Comparison of ENCODE assay signal across 8 cellular contexts in genomic region chr4:21948347-21949072, GRCh38. TPM values are rescaled to one million over a fixed set of nuclear protein-coding genes. Genes with fewer than 3 reads are reported as not detected.
DNase-seq lines count a peak whose midpoint lies in the region; ATAC-seq lines count a peak whose summit lies in the region.

KCNIP4 (minus strand) TSS chr4:21948772.

- no peaks in the 10 kb centered on the region for H3K4me1 ChIP-seq in iPS-18a (ENCODE audit: control insufficient read depth, low read depth, low read length)
- H3K4me1 ChIP-seq in subcutaneous abdominal adipose tissue (ENCODE audit: control insufficient read depth in 5 of 5, insufficient read depth in 5 of 5, low read length in 5 of 5): peaks cover 0 to 14% (median 9%) of the 10 kb centered on the region in 5 donors

- H3K27ac Mint-ChIP-seq in activated naive CD4-positive, alpha-beta T cell treated with anti-CD3 and anti-CD28 coated beads for 36 hours: no peak within 1 kb of the TSS
- H3K27ac Mint-ChIP-seq in activated naive CD8-positive, alpha-beta T cell: no peak within 1 kb of the TSS

- peaks cover 50% of the 10 kb centered on the region for H3K27me3 ChIP-seq in iPS-18a (ENCODE audit: control insufficient read depth, insufficient read depth, low read length)
- peaks cover 8 to 23% (median 17%) of the 10 kb centered on the region in 5 donors for H3K27me3 ChIP-seq in subcutaneous abdominal adipose tissue (ENCODE audit: control insufficient read depth in 5 of 5, insufficient read depth in 4 of 5, low read length in 5 of 5)

- H3K36me3 Mint-ChIP-seq in activated naive CD4-positive, alpha-beta T cell treated with anti-CD3 and anti-CD28 coated beads for 36 hours (ENCODE audit: low read depth): no peaks in the 10 kb centered on the region
- H3K36me3 Mint-ChIP-seq in activated naive CD8-positive, alpha-beta T cell: no peaks in the 10 kb centered on the region

- H3K27me3 Mint-ChIP-seq in activated naive CD4-positive, alpha-beta T cell treated with anti-CD3 and anti-CD28 coated beads for 36 hours (ENCODE audit: low read depth): peaks cover 38% of the 10 kb centered on the region
- H3K27me3 Mint-ChIP-seq in activated naive CD8-positive, alpha-beta T cell: peaks cover 39% of the 10 kb centered on the region

- no peaks in the 10 kb centered on the region for H3K9me3 ChIP-seq in iPS-18a (ENCODE audit: control insufficient read depth, low read depth, low read length)
- no peaks in the 10 kb centered on the region for H3K9me3 ChIP-seq in subcutaneous abdominal adipose tissue (ENCODE audit: control insufficient read depth in 5 of 5, low read length in 5 of 5)

- H3K36me3 ChIP-seq in iPS-18a (ENCODE audit: control insufficient read depth, low read depth, low read length) (no peaks in the 10 kb centered on the region), subcutaneous abdominal adipose tissue (ENCODE audit: control insufficient read depth in 5 of 5, insufficient read depth in 5 of 5, low read length in 5 of 5) (no peaks in the 10 kb centered on the region)

- H3K4me3 Mint-ChIP-seq in activated naive CD4-positive, alpha-beta T cell treated with anti-CD3 and anti-CD28 coated beads for 36 hours: no peak within 1 kb of the TSS
- peak within 1 kb of the TSS; percentile 77 for H3K4me3 Mint-ChIP-seq in activated naive CD8-positive, alpha-beta T cell

- no peaks in the 10 kb centered on the region for H3K9me3 Mint-ChIP-seq in activated naive CD4-positive, alpha-beta T cell treated with anti-CD3 and anti-CD28 coated beads for 36 hours
- H3K9me3 Mint-ChIP-seq in activated naive CD8-positive, alpha-beta T cell (ENCODE audit: low read depth): no peaks in the 10 kb centered on the region

- H3K9ac ChIP-seq in iPS-18a (ENCODE audit: low read length) (no peak within 1 kb of the TSS), subcutaneous abdominal adipose tissue (ENCODE audit: low read length in 5 of 5) (no peak within 1 kb of the TSS)

- H3K4me3 ChIP-seq in iPS-18a (ENCODE audit: low read length): peak within 1 kb of the TSS; percentile 76
- peak within 1 kb of the TSS; percentile 2 to 67 (median 56) for H3K4me3 ChIP-seq in subcutaneous abdominal adipose tissue (ENCODE audit: low read depth in 1 of 5, low read length in 5 of 5)

- H3K27ac ChIP-seq in iPS-18a (ENCODE audit: low read length): no peak within 1 kb of the TSS
- H3K27ac ChIP-seq in subcutaneous abdominal adipose tissue (ENCODE audit: low read depth, low read length): no peak within 1 kb of the TSS

- peak; percentile 4 for DNase-seq in activated naive CD4-positive, alpha-beta T cell treated with anti-CD3 and anti-CD28 coated beads for 36 hours
- no peak for DNase-seq in activated naive CD4-positive, alpha-beta T cell (lab: John Stamatoyannopoulos, UW)
- DNase-seq in epidermal melanocyte (ENCODE audit: insufficient read length, low spot score) (no peak), midbrain (lab: John Stamatoyannopoulos, UW) (no peak)

- intact Hi-C loops in activated naive CD4-positive, alpha-beta T cell treated with anti-CD3 and anti-CD28 coated beads for 36 hours (cut with micrococcal nuclease): no loop called here

- no peak for ATAC-seq in GM18858 (IDR thresholded peaks at IDR 0.05; ENCODE audit: unreplicated experiment)

- CTCF ChIA-PET in activated naive CD4-positive, alpha-beta T cell treated with anti-CD3 and anti-CD28 coated beads for 36 hours (lab: Charles Lee): interaction anchor here (0.7 kb wide), 1 partner anchor 212 kb away, joined by 3 read pairs; no protein-coding TSS in a partner anchor

- H3K4me1 Mint-ChIP-seq in activated naive CD4-positive, alpha-beta T cell treated with anti-CD3 and anti-CD28 coated beads for 36 hours (ENCODE audit: low read depth): no peaks in the 10 kb centered on the region
- peaks cover 7% of the 10 kb centered on the region for H3K4me1 Mint-ChIP-seq in activated naive CD8-positive, alpha-beta T cell (ENCODE audit: low read depth)

RNA-seq across cellular contexts. Expression of gene KCNIP4, which starts in this region (rescaled TPM):
- total RNA-seq in activated naive CD4-positive, alpha-beta T cell treated with anti-CD3 and anti-CD28 coated beads for 36 hours: not detected

Comparison
In these comparisons a context has a peak if more than half of its experiments do, and no peak if none do; other contexts are left out.
1. Peak in DNase-seq in activated naive CD4-positive, alpha-beta T cell treated with anti-CD3 and anti-CD28 coated beads for 36 hours; RNA of the gene not detected or under 1 TPM.